In the genomic region with DNA sequence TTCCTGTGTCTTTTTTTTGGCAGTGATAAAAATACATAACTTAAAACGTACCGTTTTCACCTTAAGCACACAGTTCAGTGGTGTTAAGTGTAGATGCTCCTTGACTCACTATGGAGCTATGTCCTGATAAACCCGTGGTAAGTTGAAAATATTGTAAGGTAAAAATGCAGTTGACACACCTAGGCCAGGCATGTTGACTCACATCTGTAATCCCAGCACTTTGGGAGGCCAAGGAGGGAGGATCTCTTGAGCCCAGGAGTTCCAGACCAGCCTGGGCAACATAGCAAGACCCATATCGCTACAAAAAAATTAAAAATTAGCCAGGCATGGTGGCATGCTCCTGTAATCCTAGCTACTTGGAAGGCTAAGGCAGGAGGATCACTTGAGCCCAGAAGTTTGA, we compare ENCODE assay signal across 17 cellular contexts.
DNase-seq lines count a peak whose midpoint lies in the region; ATAC-seq, FAIRE-seq and TF ChIP-seq lines count a peak whose summit lies in the region.
"Had no signal": no experiment of that assay in that cellular context is flagged by ENCODE, and none has a peak within 500 bp of the region (broad histone marks: within the 10 kb centered on the region; RNA-seq: fewer than 3 reads in every experiment).

No MANE protein-coding gene starts in this region.

- 83% methylated on average over 4 of the region's 4 CpGs; no CpG with 5 or more reads in 1 of the 2 experiments for WGBS in H1 (ENCODE audit: extremely low coverage in 1 of 2, insufficient coverage in 1 of 2, insufficient read length in 1 of 2, insufficient replicate concordance in 2 of 2, low coverage in 1 of 2, low lambda C conversion rate in 2 of 2, missing lambda C conversion rate in 1 of 2), 2 experiments

- no peak overlapping the region for H3K18ac ChIP-seq in H1 (ENCODE audit: extremely low read depth, low read length)

- no peak for TF ChIP-seq CTCF in HCT116 (IDR thresholded peaks at IDR 0.05 in 2 of 3, conservative IDR thresholded peaks at IDR 0.05 in 1 of 3; ENCODE audit: borderline replicate concordance in 1 of 3, insufficient read depth in 1 of 3, low read depth in 2 of 3, low read length in 2 of 3)
- TF ChIP-seq CTCF in RWPE2 (IDR thresholded peaks at IDR 0.05; ENCODE audit: poor library complexity, severe bottlenecking): no peak
- no peak for TF ChIP-seq CTCF in H1 (IDR thresholded peaks at IDR 0.05; ENCODE audit: control extremely low read depth in 1 of 3, insufficient read depth in 1 of 3, low read depth in 1 of 3, low read length in 3 of 3)
- no peak for TF ChIP-seq CTCF in nephron (IDR thresholded peaks at IDR 0.05; ENCODE audit: unreplicated experiment in 3 of 3)
- TF ChIP-seq CTCF in CD4-positive, alpha-beta T cell (IDR thresholded peaks at IDR 0.05): no peak

- no peak overlapping the region for H2BK15ac ChIP-seq in H1 (ENCODE audit: low read length)

- no peak overlapping the region for H2BK5ac ChIP-seq in H1 (ENCODE audit: low read depth, low read length)

- H4K91ac ChIP-seq in H1 (replicated peaks; ENCODE audit: insufficient read length, low read length): no peak overlapping the region

- H3K79me2 ChIP-seq in HCT116 (ENCODE audit: insufficient read depth, low read length) (no peaks in the 10 kb centered on the region), H1 (ENCODE audit: control insufficient read depth in 1 of 2, insufficient read depth in 2 of 2, low read length in 2 of 2) (no peaks in the 10 kb centered on the region)

- H3K4me3 Mint-ChIP-seq in nephron: no peak overlapping the region
- no peak overlapping the region for H3K4me3 Mint-ChIP-seq in CD4-positive, alpha-beta T cell
- H3K4me3 Mint-ChIP-seq: B cell, CD14-positive monocyte, HFFc6 had no signal

- no peak overlapping the region for H3K9ac ChIP-seq in HCT116 (ENCODE audit: low read length)
- no peak overlapping the region for H3K9ac ChIP-seq in H1 (replicated peaks in 1 of 4; ENCODE audit: extremely low read depth in 1 of 4, low read depth in 3 of 4, low read length in 3 of 4)

- no peak for TF ChIP-seq EP300 in H1 (IDR thresholded peaks at IDR 0.05; ENCODE audit: borderline replicate concordance in 1 of 2, low read depth in 2 of 2, low read length in 2 of 2)

- H3K4me2 ChIP-seq in HCT116 (ENCODE audit: low read length): 0 out of 2 replicates have a peak overlapping the region, but pooled peaks have one; percentile 49
- H3K4me2 ChIP-seq in H1 (ENCODE audit: insufficient read depth in 1 of 2, low read depth in 2 of 2, low read length in 2 of 2): no peak overlapping the region

- H3K36me3 Mint-ChIP-seq in nephron (ENCODE audit: low read depth): no peaks in the 10 kb centered on the region
- no peaks in the 10 kb centered on the region for H3K36me3 Mint-ChIP-seq in CD4-positive, alpha-beta T cell (ENCODE audit: low read depth)

- no peak for DNase-seq in HCT116 (ENCODE audit: low read depth, low spot score)
- DNase-seq in RWPE2 (ENCODE audit: low spot score): no peak
- no peak for DNase-seq in H1 (ENCODE audit: low read depth in 1 of 2, low spot score in 2 of 2)
- DNase-seq in globus pallidus (ENCODE audit: low spot score): no peak
- no peak for DNase-seq in CD4-positive, alpha-beta T cell
- no peak for DNase-seq in activated CD4-positive, alpha-beta T cell treated with anti-CD3 and anti-CD28 coated beads for 1 hour
- DNase-seq: DMS79, HFFc6, KBM-7, NCI-H1092, NCI-H1436, NCI-H187 treated with DMSO at 0.1 percent for 48 hours had no signal

- peak overlapping the region in 2 of 3 experiments; percentile 85 to 97 for H3K27ac Mint-ChIP-seq in nephron
- no peak overlapping the region for H3K27ac Mint-ChIP-seq in CD4-positive, alpha-beta T cell
- H3K27ac Mint-ChIP-seq: B cell, HFFc6 had no signal

- RAD21 ChIA-PET in HCT116 (lab: Charles Lee; ENCODE audit: low non-redundant PET in 1 of 2, low total read pairs in 2 of 2, uncharacterized antibody in 2 of 2, unreplicated experiment in 2 of 2): no interaction called here

- H3K4me3 ChIP-seq in HCT116 (replicated peaks in 1 of 2; ENCODE audit: low read depth in 1 of 2, low read length in 2 of 2) (no peak overlapping the region), RWPE2 (ENCODE audit: severe bottlenecking) (no peak overlapping the region), H1 (ENCODE audit: extremely low read depth in 1 of 4, insufficient read depth in 2 of 4, low read depth in 3 of 4, low read length in 4 of 4) (no peak overlapping the region)

- H3K9me3 ChIP-seq in HCT116 (ENCODE audit: control insufficient read depth in 1 of 2, insufficient read depth in 1 of 2, low read depth in 1 of 2, low read length in 2 of 2) (no peaks in the 10 kb centered on the region), RWPE2 (ENCODE audit: severe bottlenecking) (no peaks in the 10 kb centered on the region), H1 (ENCODE audit: insufficient read depth in 2 of 2, low read depth in 1 of 2, low read length in 1 of 2) (no peaks in the 10 kb centered on the region)
- no peaks in the 10 kb centered on the region for H3K9me3 ChIP-seq in CD4-positive, alpha-beta T cell (ENCODE audit: control insufficient read depth, low read length)

- H2BK20ac ChIP-seq in H1 (ENCODE audit: low read length): no peak overlapping the region

- CTCF ChIA-PET in HCT116 (lab: Charles Lee) (interaction anchor here (0.7 kb wide), 1 partner anchor 26 kb away, joined by 3 read pairs; no protein-coding TSS in a partner anchor), H1 (lab: Charles Lee; ENCODE audit: partially characterized antibody) (interaction anchor here (1.0 to 3.3 kb wide), 6 partner anchors 9 to 74 kb away, joined by 4 to 11 read pairs (median 5); partner anchors contain the start of gene COG2)
- CTCF ChIA-PET in CD4-positive, alpha-beta T cell (lab: Charles Lee): no interaction called here

- no peak for FAIRE-seq in H1 (lab: Jason Lieb, UNC)
- FAIRE-seq: A204.1 had no signal

- H3K4me1 ChIP-seq in HCT116 (ENCODE audit: control insufficient read depth in 1 of 2, insufficient read depth in 2 of 2, low read length in 2 of 2) (peaks cover 0 to 7% of the 10 kb centered on the region in 2 experiments; a peak in 1 of 4 replicates), RWPE2 (ENCODE audit: insufficient read depth, poor library complexity, severe bottlenecking) (peaks cover 38% of the 10 kb centered on the region), H1 (replicated peaks in 1 of 4; ENCODE audit: control insufficient read depth in 3 of 4, insufficient read depth in 4 of 4, low read length in 3 of 4) (peaks cover 0 to 7% (median 3%) of the 10 kb centered on the region in 4 experiments)

- H3K27ac ChIP-seq in HCT116 (ENCODE audit: low read depth, low read length) (no peak overlapping the region), RWPE2 (ENCODE audit: poor library complexity, severe bottlenecking) (peak overlapping the region; percentile 36), H1 (ENCODE audit: low read depth, low read length) (no peak overlapping the region)
- no peak overlapping the region for H3K27ac ChIP-seq in CD4-positive, alpha-beta T cell (ENCODE audit: low read depth, low read length)

- no peaks in the 10 kb centered on the region for H3K9me3 Mint-ChIP-seq in nephron
- H3K9me3 Mint-ChIP-seq in CD4-positive, alpha-beta T cell: no peaks in the 10 kb centered on the region

- no peak overlapping the region for H3K56ac ChIP-seq in H1 (replicated peaks; ENCODE audit: insufficient read length, low read depth, low read length)

- no TSS peak for BruUV-seq in HCT116 (replicated peaks; lab: Mats Ljungman, UMichigan)

- H2BK12ac ChIP-seq in H1 (ENCODE audit: low read depth, low read length): no peak overlapping the region

- H2AK5ac ChIP-seq in H1 (ENCODE audit: low read depth, low read length): no peak overlapping the region

- H2BK120ac ChIP-seq in H1 (replicated peaks; ENCODE audit: low read depth, low read length): no peak overlapping the region

- peaks cover 26% of the 10 kb centered on the region for H3K4me1 Mint-ChIP-seq in nephron
- no peaks in the 10 kb centered on the region for H3K4me1 Mint-ChIP-seq in CD4-positive, alpha-beta T cell (ENCODE audit: low read depth)
- H3K4me1 Mint-ChIP-seq: B cell had no signal

- intact Hi-C loops in HCT116 (cut with micrococcal nuclease): no loop called here
- intact Hi-C loops in CD4-positive, alpha-beta T cell (cut with DNase I, micrococcal nuclease): no loop called here

- H3K9me2 ChIP-seq in HCT116 (ENCODE audit: insufficient read depth): no peaks in the 10 kb centered on the region

- no peaks in the 10 kb centered on the region for H3K79me1 ChIP-seq in H1 (ENCODE audit: low read depth, low read length)

- H2AFZ ChIP-seq in HCT116 (ENCODE audit: low read depth, low read length, poor library complexity, severe bottlenecking): no peak overlapping the region
- H2AFZ ChIP-seq in H1 (ENCODE audit: low read length): 0 out of 2 replicates have a peak overlapping the region, but pooled peaks have one; percentile 22

- no peak overlapping the region for H3K23ac ChIP-seq in H1 (ENCODE audit: insufficient read length)

- H3K36me3 ChIP-seq in HCT116 (ENCODE audit: control insufficient read depth in 1 of 2, insufficient read depth in 2 of 2, low read length in 2 of 2): no peaks in the 10 kb centered on the region
- H3K36me3 ChIP-seq in RWPE2 (ENCODE audit: low read depth): no peaks in the 10 kb centered on the region
- no peaks in the 10 kb centered on the region for H3K36me3 ChIP-seq in H1 (ENCODE audit: control insufficient read depth in 2 of 4, insufficient read depth in 4 of 4, low read length in 3 of 4)

- H3K4ac ChIP-seq in H1 (replicated peaks; ENCODE audit: insufficient read length, low read depth, low read length): no peak overlapping the region

- H3K27me3 Mint-ChIP-seq in nephron (ENCODE audit: low read depth): peaks cover 7% of the 10 kb centered on the region
- H3K27me3 Mint-ChIP-seq in CD4-positive, alpha-beta T cell: peaks cover 26% of the 10 kb centered on the region

- peaks cover 24% of the 10 kb centered on the region for H3K27me3 ChIP-seq in HCT116 (ENCODE audit: insufficient read depth, low read length)
- H3K27me3 ChIP-seq in RWPE2 (ENCODE audit: insufficient read depth, poor library complexity, severe bottlenecking): no peaks in the 10 kb centered on the region
- H3K27me3 ChIP-seq in H1 (replicated peaks in 1 of 4; ENCODE audit: control insufficient read depth in 3 of 4, extremely low read depth in 1 of 4, insufficient read depth in 3 of 4, low read length in 3 of 4): no peaks in the 10 kb centered on the region
- peaks cover 3% of the 10 kb centered on the region for H3K27me3 ChIP-seq in CD4-positive, alpha-beta T cell (ENCODE audit: control insufficient read depth, insufficient read depth, low read length)

- H4K5ac ChIP-seq in H1 (ENCODE audit: insufficient read length, low read depth, low read length): no peak overlapping the region

- H3K14ac ChIP-seq in H1 (ENCODE audit: insufficient read length): no peak overlapping the region

- H4K20me1 ChIP-seq in HCT116 (ENCODE audit: insufficient read depth) (no peaks in the 10 kb centered on the region), H1 (replicated peaks in 1 of 2; ENCODE audit: control insufficient read depth in 1 of 2, insufficient read depth in 2 of 2, low read length in 2 of 2) (no peaks in the 10 kb centered on the region)

- TF ChIP-seq RAD21 in HCT116 (IDR thresholded peaks at IDR 0.05; ENCODE audit: low read depth) (no peak), H1 (IDR thresholded peaks at IDR 0.05 in 1 of 2, conservative IDR thresholded peaks at IDR 0.05 in 1 of 2; ENCODE audit: low read depth in 2 of 2, low read length in 2 of 2) (no peak)

- ATAC-seq in HCT116 (no peak), RWPE2 (ENCODE audit: low read depth) (peak; percentile 68), HG03280 (IDR thresholded peaks at IDR 0.05; ENCODE audit: unreplicated experiment) (no peak)
- no peak for ATAC-seq in CD4-positive, alpha-beta T cell (ENCODE audit: poor library complexity)

- TF ChIP-seq POLR2A in HCT116 (IDR thresholded peaks at IDR 0.05; ENCODE audit: borderline replicate concordance, extremely low read depth, insufficient read depth, insufficient read length) (no peak), H1 (IDR thresholded peaks at IDR 0.05; ENCODE audit: control extremely low read depth in 1 of 2, low read depth in 2 of 2, low read length in 2 of 2) (no peak)

- POLR2A ChIA-PET in HCT116 (lab: Charles Lee): no interaction called here
- POLR2A ChIA-PET in H1 (lab: Charles Lee; ENCODE audit: partially characterized antibody): interaction anchor here (1.3 kb wide), 1 partner anchor 11 kb away, joined by 6 read pairs; no protein-coding TSS in a partner anchor
- POLR2A ChIA-PET in CD4-positive, alpha-beta T cell (lab: Charles Lee): no interaction called here

- H3K23me2 ChIP-seq in H1 (ENCODE audit: low read depth, low read length): no peaks in the 10 kb centered on the region; the same call in 1 of the 2 replicates

- no peak overlapping the region for H4K8ac ChIP-seq in H1 (ENCODE audit: extremely low read depth, insufficient read depth, low read length)
